In the genomic region with DNA sequence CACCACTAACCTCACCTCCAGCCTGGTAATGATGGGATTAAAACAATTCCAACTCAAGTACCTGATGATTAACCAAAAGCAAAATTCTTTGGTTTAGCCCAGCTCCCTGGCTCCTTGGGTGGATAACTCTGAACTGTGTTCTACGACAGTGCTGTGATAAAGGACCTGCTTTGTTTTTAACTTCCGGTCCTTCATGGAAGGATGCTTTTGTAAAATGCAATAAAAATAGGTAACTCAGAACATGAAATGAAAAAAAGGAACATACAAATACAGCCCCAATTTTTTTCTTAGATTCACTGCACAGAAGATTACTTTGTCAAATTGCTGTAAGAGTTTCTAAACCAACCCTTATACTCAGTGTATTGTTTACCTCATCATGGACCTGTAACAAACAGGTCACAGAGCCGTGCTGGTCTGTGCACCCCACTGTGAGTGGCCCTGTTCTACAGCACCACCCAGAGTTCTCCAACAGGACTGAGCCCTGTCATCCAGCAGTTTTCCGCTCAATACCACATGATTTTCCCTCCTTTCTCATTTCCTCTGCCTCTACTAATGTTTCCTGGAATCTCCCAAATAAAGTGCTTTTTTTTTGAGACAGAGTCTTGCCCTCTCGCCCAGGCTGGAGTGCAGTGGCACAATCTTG, we compare ENCODE assay signal across 1 cellular context.
TF ChIP-seq lines count a peak whose summit lies in the region.

No MANE protein-coding gene starts in this region.

TF ChIP-seq in K562, 482 proteins besides CTCF, POLR2A, EP300 and RAD21:
- no peak for TF ChIP-seq VEZF1 (CRISPR knock-in tag; IDR thresholded peaks at IDR 0.05)
- TF ChIP-seq RBFOX2 (IDR thresholded peaks at IDR 0.05; ENCODE audit: low read depth, low read length), result no peak
- no peak for TF ChIP-seq ZNF561 (CRISPR knock-in tag; conservative IDR thresholded peaks at IDR 0.05)
- no peak for TF ChIP-seq POLR2AphosphoS5 (IDR thresholded peaks at IDR 0.05; ENCODE audit: control insufficient read depth, insufficient read depth, low read depth, low read length)
- TF ChIP-seq SNRNP70 (optimal IDR thresholded peaks at IDR 0.05; ENCODE audit: low read depth, low read length), result no peak
